Comparison of ENCODE assay signal across 20 cellular contexts in the genomic region with DNA sequence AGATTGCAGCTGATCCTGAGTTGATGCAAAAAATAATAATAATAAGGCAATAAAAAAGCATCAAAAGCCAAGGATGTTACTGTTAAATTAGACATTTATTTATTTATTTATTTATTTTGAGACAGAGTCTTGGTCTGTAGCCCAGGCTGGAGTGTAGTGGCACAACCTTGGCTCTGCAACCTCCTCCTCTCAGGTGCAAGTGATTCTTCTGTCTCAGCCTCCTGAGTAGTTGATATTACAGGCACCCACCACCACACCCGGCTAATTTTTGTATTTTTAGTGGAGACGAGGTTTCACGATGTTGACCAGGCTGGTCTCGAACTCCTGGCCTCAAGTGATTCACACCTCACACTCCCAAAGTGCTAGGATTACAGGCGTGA.
DNase-seq lines count a peak whose midpoint lies in the region; ATAC-seq and TF ChIP-seq lines count a peak whose summit lies in the region.
"Had no signal": no experiment of that assay in that cellular context is flagged by ENCODE, and none has a peak within 500 bp of the region (broad histone marks: within the 10 kb centered on the region; RNA-seq: fewer than 3 reads in every experiment).

No MANE protein-coding gene starts in this region.

- peaks cover 13% of the 10 kb centered on the region for H3K27me3 Mint-ChIP-seq in HFFc6 (ENCODE audit: insufficient read depth)
- H3K27me3 Mint-ChIP-seq in T-helper 2 cell treated with Interferon-gamma antibody and Interleukin-4, amounts not matched to agents 5 μg/mL and 100 μg/mL, for 36 hours (ENCODE audit: low read depth), result no peaks in the 10 kb centered on the region

- TF ChIP-seq CTCF in HFFc6 (IDR thresholded peaks at IDR 0.05) (no peak), heart left ventricle (IDR thresholded peaks at IDR 0.05) (no peak), liver (IDR thresholded peaks at IDR 0.05; ENCODE audit: low read depth, low read length, missing input control) (no peak)

- no peak overlapping the region for H3K4me3 Mint-ChIP-seq in HFFc6
- H3K4me3 Mint-ChIP-seq in T-helper 2 cell treated with Interferon-gamma antibody and Interleukin-4, amounts not matched to agents 5 μg/mL and 100 μg/mL, for 36 hours, result no peak overlapping the region
- H3K4me3 Mint-ChIP-seq: CD14-positive monocyte had no signal

- no peaks in the 10 kb centered on the region for H3K36me3 Mint-ChIP-seq in HFFc6 (ENCODE audit: low read depth)
- H3K36me3 Mint-ChIP-seq in T-helper 2 cell treated with Interferon-gamma antibody and Interleukin-4, amounts not matched to agents 5 μg/mL and 100 μg/mL, for 36 hours (ENCODE audit: low read depth), result no peaks in the 10 kb centered on the region
- H3K36me3 Mint-ChIP-seq: CD14-positive monocyte had no signal

- peaks cover 0 to 23% (median 3%) of the 10 kb centered on the region in 12 donors for H3K4me1 ChIP-seq in heart left ventricle
- peaks cover 2 to 9% (median 9%) of the 10 kb centered on the region in 4 donors for H3K4me1 ChIP-seq in liver (ENCODE audit: control insufficient read depth in 4 of 4, insufficient read depth in 4 of 4, low read length in 3 of 4)

- no peak for TF ChIP-seq POLR2A in heart left ventricle (IDR thresholded peaks at IDR 0.05)

- peak overlapping the region; percentile 55; the same call in 1 of the 2 replicates for H3K27ac Mint-ChIP-seq in HFFc6
- no peak overlapping the region for H3K27ac Mint-ChIP-seq in T-helper 2 cell treated with Interferon-gamma antibody and Interleukin-4, amounts not matched to agents 5 μg/mL and 100 μg/mL, for 36 hours
- H3K27ac Mint-ChIP-seq: CD14-positive monocyte had no signal

- H3K27ac ChIP-seq in heart left ventricle (peak overlapping the region; percentile 3 to 93 (median 74)), liver (ENCODE audit: low read depth in 1 of 2, low read length in 2 of 2) (no peak overlapping the region)

- H3K9me3 Mint-ChIP-seq in HFFc6, result no peaks in the 10 kb centered on the region
- H3K9me3 Mint-ChIP-seq in T-helper 2 cell treated with Interferon-gamma antibody and Interleukin-4, amounts not matched to agents 5 μg/mL and 100 μg/mL, for 36 hours, result no peaks in the 10 kb centered on the region

- no peak overlapping the region for H3K4me3 ChIP-seq in heart left ventricle
- H3K4me3 ChIP-seq in liver (ENCODE audit: low read depth in 1 of 3, low read length in 3 of 3), result no peak overlapping the region

- no peak for TF ChIP-seq RAD21 in liver (IDR thresholded peaks at IDR 0.05)

- peak in 1 of 4 donors; percentile 37 for ATAC-seq in heart left ventricle
- ATAC-seq: HCT116 had no signal

- DNase-seq in HFFc6 (no peak), heart left ventricle (no peak), hepatic stellate cell (ENCODE audit: low spot score) (no peak), mesenteric fat pad (ENCODE audit: low spot score) (no peak)
- DNase-seq in activated CD4-positive, alpha-beta T cell treated with anti-CD3 and anti-CD28 coated beads for 1 hour, result no peak
- DNase-seq in T-helper 2 cell treated with Interferon-gamma antibody and Interleukin-4, amounts not matched to agents 5 μg/mL and 100 μg/mL, for 36 hours (ENCODE audit: low spot score), result no peak
- DNase-seq: AML-193, DMS79 treated with DMSO at 0.1 percent for 48 hours, GOT3, KG1, MV-4-11, NCI-H1694 treated with DMSO at 0.1 percent for 48 hours, NCI-H2107, NCI-H510A treated with DMSO at 0.1 percent for 48 hours, NCI-H774, OCI-M1, RPMI8226 had no signal

- peaks cover 40% of the 10 kb centered on the region for H3K4me1 Mint-ChIP-seq in HFFc6 (ENCODE audit: low read depth)
- H3K4me1 Mint-ChIP-seq in T-helper 2 cell treated with Interferon-gamma antibody and Interleukin-4, amounts not matched to agents 5 μg/mL and 100 μg/mL, for 36 hours (ENCODE audit: low read depth), result no peaks in the 10 kb centered on the region
- H3K4me1 Mint-ChIP-seq: CD14-positive monocyte had no signal

- H3K27me3 ChIP-seq in heart left ventricle (no peaks in the 10 kb centered on the region), liver (ENCODE audit: control insufficient read depth in 4 of 4, insufficient read depth in 4 of 4, low read length in 3 of 4) (no peaks in the 10 kb centered on the region)

- intact Hi-C loops in heart left ventricle (cut with DNase I), result loop anchor here in 8 of 10 donors (2.0 to 10.0 kb wide), 4 partner anchors 463 to 468 kb away; a partner anchor contains a TSS

- H3K9ac ChIP-seq in liver (ENCODE audit: low read depth in 1 of 2, low read length in 2 of 2), result no peak overlapping the region

- H3K9me3 ChIP-seq in heart left ventricle (no peaks in the 10 kb centered on the region), liver (ENCODE audit: control insufficient read depth in 4 of 4, low read length in 3 of 4) (no peaks in the 10 kb centered on the region)

- 62 to 69% (median 65%) methylated on average over 5 of the region's 5 CpGs for WGBS in heart left ventricle, 4 donors
- WGBS in liver, result 94% methylated on average over 5 of the region's 5 CpGs

- no peaks in the 10 kb centered on the region for H3K36me3 ChIP-seq in heart left ventricle
- no peaks in the 10 kb centered on the region for H3K36me3 ChIP-seq in liver (ENCODE audit: control insufficient read depth in 4 of 4, insufficient read depth in 3 of 4, low read depth in 1 of 4, low read length in 3 of 4)

TF ChIP-seq in liver, 16 proteins besides CTCF, POLR2A, EP300 and RAD21:
- TF ChIP-seq EGR1 (IDR thresholded peaks at IDR 0.05; ENCODE audit: low read depth in 2 of 2), result no peak
- TF ChIP-seq HNF4G (IDR thresholded peaks at IDR 0.05), result no peak
- TF ChIP-seq, protein P1, sequence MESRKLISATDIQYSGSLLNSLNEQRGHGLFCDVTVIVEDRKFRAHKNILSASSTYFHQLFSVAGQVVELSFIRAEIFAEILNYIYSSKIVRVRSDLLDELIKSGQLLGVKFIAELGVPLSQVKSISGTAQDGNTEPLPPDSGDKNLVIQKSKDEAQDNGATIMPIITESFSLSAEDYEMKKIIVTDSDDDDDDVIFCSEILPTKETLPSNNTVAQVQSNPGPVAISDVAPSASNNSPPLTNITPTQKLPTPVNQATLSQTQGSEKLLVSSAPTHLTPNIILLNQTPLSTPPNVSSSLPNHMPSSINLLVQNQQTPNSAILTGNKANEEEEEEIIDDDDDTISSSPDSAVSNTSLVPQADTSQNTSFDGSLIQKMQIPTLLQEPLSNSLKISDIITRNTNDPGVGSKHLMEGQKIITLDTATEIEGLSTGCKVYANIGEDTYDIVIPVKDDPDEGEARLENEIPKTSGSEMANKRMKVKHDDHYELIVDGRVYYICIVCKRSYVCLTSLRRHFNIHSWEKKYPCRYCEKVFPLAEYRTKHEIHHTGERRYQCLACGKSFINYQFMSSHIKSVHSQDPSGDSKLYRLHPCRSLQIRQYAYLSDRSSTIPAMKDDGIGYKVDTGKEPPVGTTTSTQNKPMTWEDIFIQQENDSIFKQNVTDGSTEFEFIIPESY (IDR thresholded peaks at IDR 0.05), result peak; percentile 8

Comparison
In these comparisons a context has a peak if more than half of its experiments do, and no peak if none do; other contexts are left out.
1. H3K27ac ChIP-seq: peak in heart left ventricle (12 of 12); none in liver (0 of 2).